Comparison of ENCODE assay signal across 22 cellular contexts in the genomic region with DNA sequence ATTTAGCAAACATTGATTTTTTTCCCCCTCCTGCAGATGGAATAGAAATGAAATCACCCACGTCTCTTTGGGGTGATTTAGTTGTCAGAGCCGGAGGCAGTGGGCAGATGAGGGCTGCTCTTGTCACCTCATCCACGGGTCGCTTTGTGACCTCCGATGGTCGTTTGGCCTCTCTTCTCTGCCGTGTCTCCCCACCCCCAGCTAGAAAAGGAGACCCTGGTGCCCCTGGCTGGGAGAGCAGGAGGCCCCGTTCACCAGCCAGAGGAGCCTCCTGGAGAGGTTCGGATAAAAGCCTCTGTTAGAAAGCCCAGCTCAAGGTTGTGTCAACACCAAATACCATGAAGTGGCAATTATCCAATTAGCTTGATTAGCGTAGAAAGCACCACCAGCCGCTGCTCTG. TPM values are rescaled to one million over a fixed set of nuclear protein-coding genes. Genes with fewer than 3 reads are reported as not detected.
A peak's percentile ranks its signal among the peaks of the same experiment; 100 is the strongest.
DNase-seq lines count a peak whose midpoint lies in the region; ATAC-seq and TF ChIP-seq lines count a peak whose summit lies in the region.
"Had no signal": no experiment of that assay in that cellular context is flagged by ENCODE, and none has a peak within 500 bp of the region (broad histone marks: within the 10 kb centered on the region; RNA-seq: fewer than 3 reads in every experiment).

No MANE protein-coding gene starts in this region.

- no peak overlapping the region for H3K27ac Mint-ChIP-seq in H9
- H3K27ac Mint-ChIP-seq: activated naive CD4-positive, alpha-beta T cell treated with anti-CD3 and anti-CD28 coated beads for 36 hours; GM23338; nephron; stimulated activated naive CD8-positive, alpha-beta T cell treated with anti-CD3 and anti-CD28 coated beads, Interleukin-15, amount 100 ng/mL, for 72 hours; T-helper 1 cell treated with Interleukin-12 subunit alpha and Interleukin-12 subunit beta and Interleukin-4 antibody, amounts not matched to agents 30 μg/mL and 1 μg/mL, for 36 hours had no signal

- WGBS in aorta, 2 donors, result 82% methylated on average over 11 of the region's 11 CpGs
- WGBS in esophagus squamous epithelium, 2 donors, result 72 to 86% methylated on average over 2 to 9 of the region's 11 CpGs
- WGBS in H9 (ENCODE audit: extremely low coverage, insufficient read length, low lambda C conversion rate), result no CpG with 5 or more reads among the region's 11 CpGs

- DNase-seq in Right ventricle myocardium superior, result peak; percentile 3
- no peak for DNase-seq in right atrium auricular region (ENCODE audit: low spot score)
- DNase-seq in NCI-H2227 treated with DMSO at 0.1 percent for 48 hours (lab: John Stamatoyannopoulos, UW), result peak; percentile 20
- DNase-seq in islet precursor cell, result peak; percentile 42
- DNase-seq in aorta, result peak; percentile 17 to 40
- no peak for DNase-seq in esophagus squamous epithelium (lab: John Stamatoyannopoulos, UW)
- DNase-seq in H9, result no peak
- DNase-seq in nucleus accumbens (lab: John Stamatoyannopoulos, UW), result no peak
- DNase-seq: activated naive CD4-positive, alpha-beta T cell treated with anti-CD3 and anti-CD28 coated beads for 36 hours; activated T-cell treated with anti-CD3 and anti-CD28 coated beads, Interleukin-2, amount 50 U/mL, for 48 hours; amygdala; dermis blood vessel endothelial cell; Kasumi-1; midbrain; stimulated activated naive CD8-positive, alpha-beta T cell treated with anti-CD3 and anti-CD28 coated beads, Interleukin-15, amount 100 ng/mL, for 72 hours had no signal

- H3K4me3 Mint-ChIP-seq in H9, result no peak overlapping the region
- H3K4me3 Mint-ChIP-seq: activated naive CD4-positive, alpha-beta T cell treated with anti-CD3 and anti-CD28 coated beads for 36 hours; GM23338; nephron; stimulated activated naive CD8-positive, alpha-beta T cell treated with anti-CD3 and anti-CD28 coated beads, Interleukin-15, amount 100 ng/mL, for 72 hours; T-helper 1 cell treated with Interleukin-12 subunit alpha and Interleukin-12 subunit beta and Interleukin-4 antibody, amounts not matched to agents 30 μg/mL and 1 μg/mL, for 36 hours had no signal

- H4K91ac ChIP-seq in H9 (ENCODE audit: insufficient read length, low read depth, low read length), result no peak overlapping the region

- H4K20me1 ChIP-seq in H9 (ENCODE audit: control insufficient read depth, insufficient read depth, insufficient read length), result no peaks in the 10 kb centered on the region

- no peak overlapping the region for H2BK5ac ChIP-seq in H9 (ENCODE audit: insufficient read length, low read length)

- H3K36me3 ChIP-seq in right atrium auricular region (no peaks in the 10 kb centered on the region), aorta (ENCODE audit: control insufficient read depth in 1 of 2, insufficient read depth in 2 of 2, low read length in 1 of 2) (no peaks in the 10 kb centered on the region), esophagus squamous epithelium (no peaks in the 10 kb centered on the region)
- H3K36me3 ChIP-seq: cardiac muscle cell, heart right ventricle, left lung, tibial artery had no signal

- no peaks in the 10 kb centered on the region for H3K4me1 Mint-ChIP-seq in H9
- H3K4me1 Mint-ChIP-seq: GM23338, nephron had no signal

- H3K36me3 Mint-ChIP-seq in H9 (ENCODE audit: insufficient read depth in 1 of 3, low read depth in 3 of 3), result no peaks in the 10 kb centered on the region

- H3K56ac ChIP-seq in H9 (ENCODE audit: insufficient read length, low read depth, low read length), result no peak overlapping the region

- H3K9me3 Mint-ChIP-seq in H9, result peaks cover 0 to 3% of the 10 kb centered on the region in 2 experiments; a peak in 1 of 5 replicates
- H3K9me3 Mint-ChIP-seq: activated naive CD4-positive, alpha-beta T cell treated with anti-CD3 and anti-CD28 coated beads for 36 hours; stimulated activated naive CD8-positive, alpha-beta T cell treated with anti-CD3 and anti-CD28 coated beads, Interleukin-15, amount 100 ng/mL, for 72 hours; T-helper 1 cell treated with Interleukin-12 subunit alpha and Interleukin-12 subunit beta and Interleukin-4 antibody, amounts not matched to agents 30 μg/mL and 1 μg/mL, for 36 hours had no signal

- no peak overlapping the region for H3K4me3 ChIP-seq in right atrium auricular region
- H3K4me3 ChIP-seq in aorta (ENCODE audit: low read length in 2 of 2), result no peak overlapping the region
- H3K4me3 ChIP-seq in esophagus squamous epithelium, result no peak overlapping the region
- H3K4me3 ChIP-seq: cardiac muscle cell, GM23338, heart right ventricle, left lung, tibial artery had no signal

- H3K27me3 ChIP-seq in right atrium auricular region (no peaks in the 10 kb centered on the region), aorta (ENCODE audit: control insufficient read depth in 1 of 2, insufficient read depth in 2 of 2, low read length in 1 of 2) (no peaks in the 10 kb centered on the region), esophagus squamous epithelium (peaks cover 0 to 17% (median 0%) of the 10 kb centered on the region in 4 donors), H9 (ENCODE audit: insufficient read depth, low read length) (no peaks in the 10 kb centered on the region)
- H3K27me3 ChIP-seq: cardiac muscle cell, heart right ventricle, left lung had no signal

- no peak overlapping the region for H4K8ac ChIP-seq in H9 (replicated peaks; ENCODE audit: insufficient read length, low read depth, low read length)

- H3K23ac ChIP-seq in H9 (ENCODE audit: insufficient read length, low read depth, low read length), result no peak overlapping the region

- H3K4ac ChIP-seq in H9 (ENCODE audit: low read depth, low read length), result no peak overlapping the region

- H3K9ac ChIP-seq in H9 (ENCODE audit: extremely low read depth, insufficient read length, low read length), result no peak overlapping the region

- no peak overlapping the region for H2BK20ac ChIP-seq in H9 (ENCODE audit: low read depth, low read length, poor library complexity, severe bottlenecking)

- H3K79me1 ChIP-seq in H9 (ENCODE audit: insufficient read depth, low read depth, low read length, poor library complexity, severe bottlenecking), result no peaks in the 10 kb centered on the region

- ATAC-seq in Right ventricle myocardium superior (ENCODE audit: poor library complexity) (no peak), aorta (ENCODE audit: low FRiP score) (no peak)
- ATAC-seq: GM23338; heart right ventricle; left lung; stimulated activated naive CD8-positive, alpha-beta T cell treated with anti-CD3 and anti-CD28 coated beads, Interleukin-15, amount 100 ng/mL, for 72 hours had no signal

- H4K5ac ChIP-seq in H9 (ENCODE audit: insufficient read length, low read depth, low read length), result no peak overlapping the region

- no peak overlapping the region; the same call in 1 of the 2 replicates for H3K14ac ChIP-seq in H9 (ENCODE audit: insufficient read depth, low read length)

- H3K4me2 ChIP-seq in H9 (ENCODE audit: insufficient read depth, insufficient read length, low read length), result no peak overlapping the region
- H3K4me2 ChIP-seq: GM23338 had no signal

- H3K23me2 ChIP-seq in H9 (ENCODE audit: insufficient read length, low read depth, low read length, poor library complexity, severe bottlenecking), result no peaks in the 10 kb centered on the region

- no peak overlapping the region for H2BK12ac ChIP-seq in H9 (ENCODE audit: insufficient read length, low read depth, low read length)

- no peak overlapping the region for H2AK5ac ChIP-seq in H9 (ENCODE audit: insufficient read length, low read length)

- H3K27me3 Mint-ChIP-seq in H9 (ENCODE audit: low read depth), result peaks cover 7% of the 10 kb centered on the region

- no peak overlapping the region for H2BK120ac ChIP-seq in H9 (ENCODE audit: low read depth, low read length, poor library complexity, severe bottlenecking)

- no peaks in the 10 kb centered on the region for H3K79me2 ChIP-seq in H9 (ENCODE audit: insufficient read depth, low read length)

- H2AFZ ChIP-seq in H9 (ENCODE audit: low read length), result no peak overlapping the region
- H2AFZ ChIP-seq: GM23338 had no signal

- no peak overlapping the region for H2BK15ac ChIP-seq in H9 (ENCODE audit: low read depth, low read length)

- no peak for TF ChIP-seq POLR2A in esophagus squamous epithelium (IDR thresholded peaks at IDR 0.05)

- H3T11ph ChIP-seq in H9 (ENCODE audit: low read length), result no peak overlapping the region

- no peak overlapping the region for H3K18ac ChIP-seq in H9 (ENCODE audit: insufficient read length, low read depth, low read length)

- H3K4me1 ChIP-seq in right atrium auricular region (no peaks in the 10 kb centered on the region), aorta (ENCODE audit: control insufficient read depth in 1 of 2, insufficient read depth in 2 of 2, low read length in 2 of 2) (no peaks in the 10 kb centered on the region), esophagus squamous epithelium (peaks cover 0 to 5% (median 0%) of the 10 kb centered on the region in 3 donors), H9 (ENCODE audit: insufficient read depth, low read length) (no peaks in the 10 kb centered on the region)
- H3K4me1 ChIP-seq: left lung, tibial artery had no signal

- H3K27ac ChIP-seq in right atrium auricular region (no peak overlapping the region), aorta (ENCODE audit: low read depth in 1 of 2, low read length in 2 of 2) (no peak overlapping the region), esophagus squamous epithelium (no peak overlapping the region), H9 (ENCODE audit: insufficient read length, low read depth, low read length) (no peak overlapping the region)
- H3K27ac ChIP-seq: cardiac muscle cell, heart right ventricle, left lung, tibial artery had no signal

- H3K9me3 ChIP-seq in right atrium auricular region (no peaks in the 10 kb centered on the region), aorta (ENCODE audit: control insufficient read depth, low read length) (no peaks in the 10 kb centered on the region), esophagus squamous epithelium (no peaks in the 10 kb centered on the region), H9 (ENCODE audit: control insufficient read depth, low read depth, low read length) (no peaks in the 10 kb centered on the region)
- H3K9me3 ChIP-seq: heart right ventricle, left lung, tibial artery had no signal

- TF ChIP-seq CTCF in right atrium auricular region (IDR thresholded peaks at IDR 0.05), result no peak
- TF ChIP-seq CTCF in esophagus squamous epithelium (IDR thresholded peaks at IDR 0.05), result no peak
- TF ChIP-seq CTCF in H9 (conservative IDR thresholded peaks at IDR 0.05), result no peak

- intact Hi-C loops in Right ventricle myocardium superior (cut with DNase I), result no loop called here
- intact Hi-C loops in aorta (cut with DNase I), result no loop called here
- intact Hi-C loops in esophagus squamous epithelium (cut with DNase I), result no loop called here

RNA-seq across cellular contexts. Expression of a gene that starts 21.5 kb away (rescaled TPM):
- total RNA-seq in Right ventricle myocardium superior (89.0 TPM), right atrium auricular region (10 to 100 TPM; 34.5 to 50.8 TPM), aorta (10 to 100 TPM; 47.5 to 67.8 TPM), esophagus squamous epithelium (10 to 100 TPM; 41.8 to 83.1 (median 50.4) TPM), H9 (2021) (29.9 and 30.1 TPM in 2 replicates)
- 10 to 100 TPM; 17.7 to 18.0 TPM for polyA plus RNA-seq in aorta

Comparison
In these comparisons a context has a peak if more than half of its experiments do, and no peak if none do; other contexts are left out.
1. DNase-seq: peak in Right ventricle myocardium superior (single experiment), NCI-H2227 treated with DMSO at 0.1 percent for 48 hours (single experiment), islet precursor cell (single experiment) and aorta (2 of 2); none in right atrium auricular region (single experiment), esophagus squamous epithelium (single experiment), H9 (single experiment) and nucleus accumbens (0 of 56).